ENCODE assay signal across 27 cellular contexts in genomic region chr18:64372850-64373249, GRCh38.
"Had no signal": no experiment of that assay in that cellular context is flagged by ENCODE, and none has a peak within 500 bp of the region (broad histone marks: within the 10 kb centered on the region; RNA-seq: fewer than 3 reads in every experiment).

No MANE protein-coding gene starts in this region.

- ATAC-seq: natural killer cell; psoas muscle; right cardiac atrium; sciatic nerve; stimulated activated memory B cell treated with anti-CD40 and anti-IgM and Interleukin-4, amounts not matched to agents 10 μg/mL and 1 μg/mL and 100 μg/mL, for 72 hours; stimulated activated naive CD8-positive, alpha-beta T cell treated with anti-CD3 and anti-CD28 coated beads, Interleukin-15, amount 100 ng/mL, for 72 hours; stimulated activated naive CD8-positive, alpha-beta T cell treated with anti-CD3 and anti-CD28 coated beads, Interleukin-15, Interleukin-2, amounts not matched to agents 100 U/mL and 50 U/mL, for 24 hours; upper lobe of right lung had no signal

- H3K27ac ChIP-seq: neural progenitor cell, ovary, parathyroid adenoma, psoas muscle, skin epidermis, spleen, suprapubic skin, testis, tibial artery, transverse colon, upper lobe of right lung, uterus had no signal

- H3K27me3 ChIP-seq: neural progenitor cell, ovary, spleen, suprapubic skin, testis, tibial artery, transverse colon, upper lobe of right lung, uterus had no signal

- H3K79me2 ChIP-seq: parathyroid adenoma had no signal

- H3K4me3 ChIP-seq: neural progenitor cell, ovary, psoas muscle, skin epidermis, smooth muscle cell, spleen, suprapubic skin, testis, tibial artery, transverse colon, upper lobe of right lung, uterus had no signal

- H3K9ac ChIP-seq: neural progenitor cell, parathyroid adenoma had no signal

- DNase-seq: natural killer cell; occipital lobe; ovary; posterior cingulate gyrus; psoas muscle; right cardiac atrium; spleen; stimulated activated CD4-positive, alpha-beta T cell treated with anti-CD3 and anti-CD28 coated beads, Interleukin-12 subunit alpha, Interleukin-12 subunit beta, amount 100 ng/mL, for 4 hours; stimulated activated CD4-positive, alpha-beta T cell treated with anti-CD3 and anti-CD28 coated beads, Interleukin-1b, Interleukin-23, amount 100 ng/mL, for 48 hours; stimulated activated CD4-positive, alpha-beta T cell treated with anti-CD3 and anti-CD28 coated beads, Interleukin-4, amount 100 ng/mL, for 1 hour; stimulated activated CD8-positive, alpha-beta memory T cell treated with anti-CD3 and anti-CD28 coated beads, Interleukin-4, amount 100 ng/mL, for 48 hours; stimulated activated naive CD4-positive, alpha-beta T cell; stimulated activated naive CD8-positive, alpha-beta T cell treated with anti-CD3 and anti-CD28 coated beads, Interleukin-15, amount 100 ng/mL, for 72 hours; stimulated activated naive CD8-positive, alpha-beta T cell treated with anti-CD3 and anti-CD28 coated beads, Interleukin-15, Interleukin-2, amounts not matched to agents 100 U/mL and 50 U/mL, for 24 hours; substantia nigra; testis; tibial artery; transverse colon; upper lobe of right lung; uterus had no signal

- H3K4me2 ChIP-seq: neural progenitor cell, smooth muscle cell had no signal

- H2AFZ ChIP-seq: neural progenitor cell, parathyroid adenoma had no signal

- H3K36me3 ChIP-seq: ovary, spleen, suprapubic skin, tibial artery, transverse colon, upper lobe of right lung, uterus had no signal

- H3K9me3 ChIP-seq: ovary, testis, transverse colon, upper lobe of right lung, uterus had no signal

- H3K4me1 ChIP-seq: neural progenitor cell, parathyroid adenoma, psoas muscle, spleen, suprapubic skin, testis, tibial artery, transverse colon, upper lobe of right lung, uterus had no signal
